In genomic region chr1:85452859-85453430, GRCh38 we compare ENCODE assay signal across 18 cellular contexts. TPM values are rescaled to one million over a fixed set of nuclear protein-coding genes. Genes with fewer than 3 reads are reported as not detected.
"Had no signal": no experiment of that assay in that cellular context is flagged by ENCODE, and none has a peak within 500 bp of the region (broad histone marks: within the 10 kb centered on the region; RNA-seq: fewer than 3 reads in every experiment).

No MANE protein-coding gene starts in this region.

- H3K27me3 ChIP-seq: cardiac muscle cell, hepatocyte, ovary, suprapubic skin, vagina had no signal

- H3K4me1 Mint-ChIP-seq: activated CD4-positive, alpha-beta T cell treated with anti-CD3 and anti-CD28 coated beads, Interleukin-2, amount 10 ng/mL, durations not matched to agents 7 days and 5 days; memory B cell; naive thymus-derived CD4-positive, alpha-beta T cell had no signal

- H3K4me3 Mint-ChIP-seq: activated CD4-positive, alpha-beta T cell treated with anti-CD3 and anti-CD28 coated beads, Interleukin-2, amount 10 ng/mL, durations not matched to agents 7 days and 5 days; activated CD8-positive, alpha-beta T cell treated with anti-CD3 and anti-CD28 coated beads, Interleukin-2, amount 10 ng/mL, durations not matched to agents 7 days and 5 days; effector memory CD8-positive, alpha-beta T cell; memory B cell; naive thymus-derived CD4-positive, alpha-beta T cell had no signal

- H3K36me3 Mint-ChIP-seq: activated naive CD4-positive, alpha-beta T cell treated with anti-CD3 and anti-CD28 coated beads, Interleukin-2, amount 50 U/mL, for 72 hours; naive thymus-derived CD4-positive, alpha-beta T cell had no signal

- DNase-seq: activated CD4-positive, alpha-beta T cell treated with anti-CD3 and anti-CD28 coated beads, Interleukin-2, amount 10 ng/mL, durations not matched to agents 7 days and 5 days; activated CD8-positive, alpha-beta T cell treated with anti-CD3 and anti-CD28 coated beads, Interleukin-2, amount 10 ng/mL, durations not matched to agents 7 days and 5 days; activated effector memory CD4-positive, alpha-beta T cell treated with anti-CD3 and anti-CD28 coated beads, Interleukin-2, amount 50 U/mL, for 16 hours; activated T-cell treated with anti-CD3 and anti-CD28 coated beads, Interleukin-2, amount 50 U/mL, for 48 hours; effector memory CD8-positive, alpha-beta T cell; naive thymus-derived CD4-positive, alpha-beta T cell; ovary; stimulated activated CD4-positive, alpha-beta T cell treated with anti-CD3 and anti-CD28 coated beads, Interleukin-2, amount 100 ng/mL, for 24 hours; stimulated activated naive CD4-positive, alpha-beta T cell treated with Interleukin-2 at 50 U/mL for 16 hours; trophoblast cell had no signal

- H3K27ac ChIP-seq: cardiac muscle cell, hepatocyte, ovary, suprapubic skin, vagina had no signal

- H3K9me3 ChIP-seq: ovary, suprapubic skin, vagina had no signal

- H3K4me1 ChIP-seq: vagina had no signal

- H3K4me3 ChIP-seq: cardiac muscle cell, hepatocyte, ovary, suprapubic skin, vagina had no signal

- H2AFZ ChIP-seq: hepatocyte had no signal

- ATAC-seq: activated CD4-positive, CD25-positive, alpha-beta regulatory T cell treated with anti-CD3 and anti-CD28 coated beads, Interleukin-2, amount 50 U/mL, for 24 hours; activated CD8-positive, alpha-beta T cell treated with anti-CD3 and anti-CD28 coated beads, Interleukin-2, amount 10 ng/mL, durations not matched to agents 7 days and 5 days; activated naive CD4-positive, alpha-beta T cell treated with anti-CD3 and anti-CD28 coated beads, Interleukin-2, amount 50 U/mL, for 72 hours; effector memory CD8-positive, alpha-beta T cell; naive thymus-derived CD4-positive, alpha-beta T cell had no signal

- H3K27ac Mint-ChIP-seq: activated CD4-positive, alpha-beta T cell treated with anti-CD3 and anti-CD28 coated beads, Interleukin-2, amount 10 ng/mL, durations not matched to agents 7 days and 5 days; activated CD8-positive, alpha-beta T cell treated with anti-CD3 and anti-CD28 coated beads, Interleukin-2, amount 10 ng/mL, durations not matched to agents 7 days and 5 days; activated naive CD4-positive, alpha-beta T cell treated with anti-CD3 and anti-CD28 coated beads, Interleukin-2, amount 50 U/mL, for 72 hours; effector memory CD8-positive, alpha-beta T cell; memory B cell; naive thymus-derived CD4-positive, alpha-beta T cell had no signal

- H3K36me3 ChIP-seq: cardiac muscle cell, ovary, suprapubic skin, vagina had no signal

- H3K27me3 Mint-ChIP-seq: memory B cell had no signal

- H3K9me3 Mint-ChIP-seq: activated CD4-positive, alpha-beta T cell treated with anti-CD3 and anti-CD28 coated beads, Interleukin-2, amount 10 ng/mL, durations not matched to agents 7 days and 5 days; activated naive CD4-positive, alpha-beta T cell treated with anti-CD3 and anti-CD28 coated beads, Interleukin-2, amount 50 U/mL, for 72 hours; effector memory CD8-positive, alpha-beta T cell; memory B cell had no signal

RNA-seq across cellular contexts. Expression of gene DDAH1, which starts 12.0 kb away (rescaled TPM):
- total RNA-seq: activated CD4-positive, alpha-beta T cell treated with anti-CD3 and anti-CD28 coated beads, Interleukin-2, amount 10 ng/mL, durations not matched to agents 7 days and 5 days; activated naive CD4-positive, alpha-beta T cell treated with anti-CD3 and anti-CD28 coated beads, Interleukin-2, amount 50 U/mL, for 72 hours; T-helper 1 cell treated with Interleukin-12 subunit alpha and Interleukin-12 subunit beta and Interleukin-4 antibody, amounts not matched to agents 30 ng/mL and 1 ng/mL, for 36 hours had no signal
- polyA plus RNA-seq: naive thymus-derived CD4-positive, alpha-beta T cell had no signal
